In the genomic region with DNA sequence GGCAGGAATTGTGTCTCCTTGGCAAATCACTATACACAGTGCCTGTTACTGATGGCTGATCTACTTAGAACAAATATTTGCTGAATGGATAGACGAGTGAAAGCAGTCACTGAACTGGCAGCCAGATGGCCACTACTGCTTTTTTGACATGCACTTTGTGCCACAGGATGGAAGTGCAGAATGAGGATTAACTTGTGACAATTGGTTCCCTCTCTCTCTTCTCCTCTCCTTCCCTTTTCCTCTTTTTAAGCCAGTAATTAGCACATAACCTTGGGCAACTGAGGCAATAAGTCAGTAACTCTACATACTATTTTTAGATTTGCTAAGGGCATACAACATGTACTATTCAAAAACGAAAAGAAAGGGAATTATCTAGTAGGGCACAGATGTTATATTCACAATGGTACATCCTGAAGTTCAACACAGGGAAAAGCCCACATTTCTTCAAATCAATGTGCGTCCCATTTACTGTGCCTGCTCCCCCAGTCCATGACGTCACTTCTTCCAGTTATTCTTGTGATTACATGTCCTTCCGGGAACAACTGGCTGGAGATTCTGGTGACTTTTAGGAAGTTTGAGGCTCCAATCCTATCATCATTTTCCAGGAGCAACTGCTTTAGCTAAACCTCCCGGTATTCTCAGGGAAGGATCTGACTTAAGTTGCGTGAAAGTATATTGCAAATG, we compare ENCODE assay signal across 27 cellular contexts.
"Had no signal": no experiment of that assay in that cellular context is flagged by ENCODE, and none has a peak within 500 bp of the region (broad histone marks: within the 10 kb centered on the region; RNA-seq: fewer than 3 reads in every experiment).

No MANE protein-coding gene starts in this region.

- H3K9me3 Mint-ChIP-seq: activated T-helper 1 cell treated with anti-CD3 and anti-CD28 coated beads, Interleukin-12 subunit alpha, Interleukin-12 subunit beta, Interleukin-2, Interleukin-4 antibody, amounts not matched to agents 30 ng/mL and 10 ng/mL and 1 ng/mL, durations not matched to agents 14 hours and 24 hours and 36 hours had no signal

- H3K36me3 ChIP-seq: adrenal gland, heart left ventricle, lower lobe of right lung, right atrium auricular region, spleen, suprapubic skin, tibial artery had no signal

- H3K27ac ChIP-seq: adrenal gland, body of pancreas, foreskin keratinocyte, lower lobe of right lung, right atrium auricular region, spleen, suprapubic skin, tibial artery, VCaP had no signal

- H3K4me3 Mint-ChIP-seq: activated naive CD4-positive, alpha-beta T cell treated with anti-CD3 and anti-CD28 coated beads for 36 hours; activated naive CD8-positive, alpha-beta T cell treated with anti-CD3 and anti-CD28 coated beads for 36 hours; activated T-helper 1 cell treated with anti-CD3 and anti-CD28 coated beads, Interleukin-12 subunit alpha, Interleukin-12 subunit beta, Interleukin-2, Interleukin-4 antibody, amounts not matched to agents 30 ng/mL and 10 ng/mL and 1 ng/mL, durations not matched to agents 14 hours and 24 hours and 36 hours; naive thymus-derived CD8-positive, alpha-beta T cell; neural crest cell; T-cell had no signal

- H3K9me3 ChIP-seq: adrenal gland, suprapubic skin had no signal

- DNase-seq: activated CD4-positive, alpha-beta T cell treated with anti-CD3 and anti-CD28 coated beads for 4 hours; activated CD4-positive, alpha-beta T cell treated with anti-CD3 and anti-CD28 coated beads, Interleukin-2, amount 50 U/mL, for 48 hours; activated CD8-positive, alpha-beta memory T cell treated with anti-CD3 and anti-CD28 coated beads, Interleukin-2, amount 50 U/mL, for 4 hours; activated effector memory CD4-positive, alpha-beta T cell treated with anti-CD3 and anti-CD28 coated beads, Interleukin-2, amount 50 U/mL, for 16 hours; activated naive CD4-positive, alpha-beta T cell treated with anti-CD3 and anti-CD28 coated beads for 36 hours; activated naive CD8-positive, alpha-beta T cell treated with anti-CD3 and anti-CD28 coated beads for 36 hours; activated T-cell treated with anti-CD3 and anti-CD28 coated beads, Interleukin-2, amount 50 U/mL, for 1 hour; adrenal gland; aorta; body of pancreas; cortex of kidney; foreskin keratinocyte; heart left ventricle; lower lobe of right lung; mesenchymal stem cell; naive thymus-derived CD8-positive, alpha-beta T cell; spleen; stimulated activated naive CD4-positive, alpha-beta T cell; T-cell; tibial artery had no signal

- ATAC-seq: body of pancreas; esophagus mucosa; foreskin keratinocyte; left lobe of liver; lower lobe of right lung; naive thymus-derived CD8-positive, alpha-beta T cell; T-cell had no signal

- H3K4me1 ChIP-seq: adrenal gland, body of pancreas, foreskin keratinocyte had no signal

- H3K4me3 ChIP-seq: adrenal gland, body of pancreas, heart left ventricle, lower lobe of right lung, right atrium auricular region, spleen, suprapubic skin, tibial artery had no signal

- H3K36me3 Mint-ChIP-seq: T-cell had no signal

- H3K27ac Mint-ChIP-seq: activated naive CD4-positive, alpha-beta T cell treated with anti-CD3 and anti-CD28 coated beads for 36 hours; activated naive CD8-positive, alpha-beta T cell treated with anti-CD3 and anti-CD28 coated beads for 36 hours; activated T-helper 1 cell treated with anti-CD3 and anti-CD28 coated beads, Interleukin-12 subunit alpha, Interleukin-12 subunit beta, Interleukin-2, Interleukin-4 antibody, amounts not matched to agents 30 ng/mL and 10 ng/mL and 1 ng/mL, durations not matched to agents 14 hours and 24 hours and 36 hours; naive thymus-derived CD8-positive, alpha-beta T cell; T-cell had no signal

- H3K27me3 ChIP-seq: adrenal gland, body of pancreas, foreskin keratinocyte, heart left ventricle, right atrium auricular region, suprapubic skin had no signal
